15 cellular contexts compared by ENCODE assay signal in the genomic region with DNA sequence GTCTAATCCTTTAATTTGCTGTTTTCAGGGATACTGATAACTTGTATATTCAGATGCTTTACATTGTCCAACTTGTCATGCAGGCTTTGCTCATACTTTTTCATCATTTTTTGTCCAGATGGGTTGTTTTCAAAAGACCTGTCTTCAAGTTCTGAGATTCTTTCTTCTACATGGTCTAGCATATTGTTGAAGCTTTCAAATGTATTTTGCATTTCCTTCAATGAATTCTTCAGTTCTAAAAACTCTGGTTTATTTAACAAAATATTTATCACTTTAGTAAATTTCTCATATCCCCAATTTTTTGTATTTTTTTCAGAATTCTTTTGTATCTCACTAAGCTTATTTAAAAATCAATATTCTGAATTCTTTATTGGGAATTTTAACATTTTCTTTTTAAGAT.
DNase-seq lines count a peak whose midpoint lies in the region; ATAC-seq, FAIRE-seq and TF ChIP-seq lines count a peak whose summit lies in the region.
"Had no signal": no experiment of that assay in that cellular context is flagged by ENCODE, and none has a peak within 500 bp of the region (broad histone marks: within the 10 kb centered on the region; RNA-seq: fewer than 3 reads in every experiment).

No MANE protein-coding gene starts in this region.

- no peak for TF ChIP-seq CTCF in WTC11 (IDR thresholded peaks at IDR 0.05)

- no peaks in the 10 kb centered on the region for H3K27me3 Mint-ChIP-seq in WTC11 (ENCODE audit: low read depth)
- H3K27me3 Mint-ChIP-seq: CD4-positive, CD25-positive, alpha-beta regulatory T cell had no signal

- FAIRE-seq in G401.6 (lab: Jason Lieb, UNC), result peak; percentile 65
- FAIRE-seq: GM19239, H1 had no signal

- H3K36me3 Mint-ChIP-seq in WTC11, result peaks cover 4% of the 10 kb centered on the region; the same call in 1 of the 2 replicates
- H3K36me3 Mint-ChIP-seq: CD4-positive, CD25-positive, alpha-beta regulatory T cell had no signal

- ATAC-seq in WTC11 (no peak), GM21576 (IDR thresholded peaks at IDR 0.05; ENCODE audit: unreplicated experiment) (no peak)

- POLR2A ChIA-PET in WTC11 (lab: Charles Lee), result no interaction called here

- H3K4me3 Mint-ChIP-seq in WTC11, result no peak overlapping the region
- H3K4me3 Mint-ChIP-seq: HFFc6 had no signal

- CTCF ChIA-PET in WTC11 (lab: Charles Lee), result no interaction called here

- DNase-seq in DMS 273 (lab: John Stamatoyannopoulos, UW; ENCODE audit: unreplicated experiment) (peak; percentile 47), DMS 273 treated with DMSO at 0.1 percent for 48 hours (lab: John Stamatoyannopoulos, UW) (no peak), WTC11 (ENCODE audit: low spot score) (no peak), fibroblast of peridontal ligament (ENCODE audit: extremely low read depth) (peak; percentile 22), ecto neural progenitor cell (ENCODE audit: low spot score) (no peak), NCI-H345 treated with DMSO at 0.1 percent for 48 hours (lab: John Stamatoyannopoulos, UW; ENCODE audit: unreplicated experiment) (no peak)
- DNase-seq: Calu3; CD4-positive, CD25-positive, alpha-beta regulatory T cell; DND-41; GF-D8; HFFc6 had no signal

- peaks cover 16% of the 10 kb centered on the region for H3K9me3 Mint-ChIP-seq in WTC11

- no peak overlapping the region for H3K27ac Mint-ChIP-seq in WTC11
- H3K27ac Mint-ChIP-seq: CD4-positive, CD25-positive, alpha-beta regulatory T cell; HFFc6 had no signal

- H3K4me1 Mint-ChIP-seq in WTC11, result no peaks in the 10 kb centered on the region
- H3K4me1 Mint-ChIP-seq: CD4-positive, CD25-positive, alpha-beta regulatory T cell had no signal

TF ChIP-seq in WTC11, 78 proteins besides CTCF, POLR2A, EP300 and RAD21:
- TF ChIP-seq, protein P1, sequence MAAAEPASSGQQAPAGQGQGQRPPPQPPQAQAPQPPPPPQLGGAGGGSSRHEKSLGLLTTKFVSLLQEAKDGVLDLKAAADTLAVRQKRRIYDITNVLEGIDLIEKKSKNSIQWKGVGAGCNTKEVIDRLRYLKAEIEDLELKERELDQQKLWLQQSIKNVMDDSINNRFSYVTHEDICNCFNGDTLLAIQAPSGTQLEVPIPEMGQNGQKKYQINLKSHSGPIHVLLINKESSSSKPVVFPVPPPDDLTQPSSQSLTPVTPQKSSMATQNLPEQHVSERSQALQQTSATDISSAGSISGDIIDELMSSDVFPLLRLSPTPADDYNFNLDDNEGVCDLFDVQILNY (CRISPR knock-in tag; IDR thresholded peaks at IDR 0.05), result no peak
- TF ChIP-seq, protein P2, sequence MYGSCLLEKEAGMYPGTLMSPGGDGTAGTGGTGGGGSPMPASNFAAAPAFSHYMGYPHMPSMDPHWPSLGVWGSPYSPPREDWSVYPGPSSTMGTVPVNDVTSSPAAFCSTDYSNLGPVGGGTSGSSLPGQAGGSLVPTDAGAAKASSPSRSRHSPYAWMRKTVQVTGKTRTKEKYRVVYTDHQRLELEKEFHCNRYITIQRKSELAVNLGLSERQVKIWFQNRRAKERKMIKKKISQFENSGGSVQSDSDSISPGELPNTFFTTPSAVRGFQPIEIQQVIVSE (CRISPR knock-in tag; IDR thresholded peaks at IDR 0.05; ENCODE audit: borderline replicate concordance), result no peak
- TF ChIP-seq HMGA2 (CRISPR knock-in tag; IDR thresholded peaks at IDR 0.05) (peak; percentile 4; the same call in 1 of the 2 replicates), PRRX2 (CRISPR knock-in tag; IDR thresholded peaks at IDR 0.05) (no peak), SMAD3 (CRISPR knock-in tag; IDR thresholded peaks at IDR 0.05; ENCODE audit: borderline replicate concordance) (no peak)
- TF ChIP-seq, protein P3, sequence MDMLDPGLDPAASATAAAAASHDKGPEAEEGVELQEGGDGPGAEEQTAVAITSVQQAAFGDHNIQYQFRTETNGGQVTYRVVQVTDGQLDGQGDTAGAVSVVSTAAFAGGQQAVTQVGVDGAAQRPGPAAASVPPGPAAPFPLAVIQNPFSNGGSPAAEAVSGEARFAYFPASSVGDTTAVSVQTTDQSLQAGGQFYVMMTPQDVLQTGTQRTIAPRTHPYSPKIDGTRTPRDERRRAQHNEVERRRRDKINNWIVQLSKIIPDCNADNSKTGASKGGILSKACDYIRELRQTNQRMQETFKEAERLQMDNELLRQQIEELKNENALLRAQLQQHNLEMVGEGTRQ (CRISPR knock-in tag; IDR thresholded peaks at IDR 0.05), result no peak
- TF ChIP-seq, protein P4, sequence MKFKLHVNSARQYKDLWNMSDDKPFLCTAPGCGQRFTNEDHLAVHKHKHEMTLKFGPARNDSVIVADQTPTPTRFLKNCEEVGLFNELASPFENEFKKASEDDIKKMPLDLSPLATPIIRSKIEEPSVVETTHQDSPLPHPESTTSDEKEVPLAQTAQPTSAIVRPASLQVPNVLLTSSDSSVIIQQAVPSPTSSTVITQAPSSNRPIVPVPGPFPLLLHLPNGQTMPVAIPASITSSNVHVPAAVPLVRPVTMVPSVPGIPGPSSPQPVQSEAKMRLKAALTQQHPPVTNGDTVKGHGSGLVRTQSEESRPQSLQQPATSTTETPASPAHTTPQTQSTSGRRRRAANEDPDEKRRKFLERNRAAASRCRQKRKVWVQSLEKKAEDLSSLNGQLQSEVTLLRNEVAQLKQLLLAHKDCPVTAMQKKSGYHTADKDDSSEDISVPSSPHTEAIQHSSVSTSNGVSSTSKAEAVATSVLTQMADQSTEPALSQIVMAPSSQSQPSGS (CRISPR knock-in tag; IDR thresholded peaks at IDR 0.05; ENCODE audit: borderline replicate concordance, low read depth), result no peak

Comparison
In these comparisons a context has a peak if more than half of its experiments do, and no peak if none do; other contexts are left out.
1. DNase-seq: peak in DMS 273 (single experiment) and fibroblast of peridontal ligament (single experiment); none in DMS 273 treated with DMSO at 0.1 percent for 48 hours (single experiment), WTC11 (single experiment), ecto neural progenitor cell (single experiment) and NCI-H345 treated with DMSO at 0.1 percent for 48 hours (single experiment).